Comparison of ENCODE assay signal across 12 cellular contexts in genomic region chr2:41870948-41871522, GRCh38.
DNase-seq lines count a peak whose midpoint lies in the region; ATAC-seq and TF ChIP-seq lines count a peak whose summit lies in the region.
"Had no signal": no experiment of that assay in that cellular context is flagged by ENCODE, and none has a peak within 500 bp of the region (broad histone marks: within the 10 kb centered on the region; RNA-seq: fewer than 3 reads in every experiment).

No MANE protein-coding gene starts in this region.

- POLR2A ChIA-PET in Caco-2 (lab: Charles Lee) (interaction anchor here (0.6 kb wide), 1 partner anchor 177 kb away, joined by 4 read pairs; the partner anchor contains the start of gene PKDCC), WTC11 (lab: Charles Lee) (interaction anchor here (2.6 kb wide), 1 partner anchor 176 kb away, joined by 20 read pairs; the partner anchor contains the start of gene PKDCC)
- POLR2A ChIA-PET in activated CD4-positive, alpha-beta memory T cell treated with anti-CD3 and anti-CD28 coated beads for 36 hours (lab: Charles Lee), result interaction anchor here (0.6 to 0.7 kb wide), 2 partner anchors 181 to 216 kb away, joined by 3 read pairs; no protein-coding TSS in a partner anchor

- no peak overlapping the region for H3K4me2 ChIP-seq in parathyroid adenoma (ENCODE audit: low read length)

- no peaks in the 10 kb centered on the region for H3K27me3 ChIP-seq in Caco-2 (replicated peaks; ENCODE audit: control insufficient read depth, insufficient read depth, low read length)
- no peaks in the 10 kb centered on the region for H3K27me3 ChIP-seq in cardiac muscle cell
- H3K27me3 ChIP-seq in parathyroid adenoma (ENCODE audit: control insufficient read depth, insufficient read depth, low read length), result no peaks in the 10 kb centered on the region

- peaks cover 58% of the 10 kb centered on the region for H3K4me1 Mint-ChIP-seq in Caco-2 (ENCODE audit: low read depth, unreplicated experiment)
- peaks cover 31% of the 10 kb centered on the region for H3K4me1 Mint-ChIP-seq in WTC11
- H3K4me1 Mint-ChIP-seq in activated CD4-positive, alpha-beta memory T cell treated with anti-CD3 and anti-CD28 coated beads for 36 hours (ENCODE audit: low read depth), result peaks cover 5% of the 10 kb centered on the region

- intact Hi-C loops in Caco-2 (cut with micrococcal nuclease; ENCODE audit: unreplicated experiment), result no loop called here
- intact Hi-C loops in activated CD4-positive, alpha-beta memory T cell treated with anti-CD3 and anti-CD28 coated beads for 36 hours (cut with micrococcal nuclease), result loop anchor here (10.0 kb wide), 1 partner anchor 374 kb away; no protein-coding TSS in a partner anchor

- H3K9me3 ChIP-seq in Caco-2, result no peaks in the 10 kb centered on the region
- no peaks in the 10 kb centered on the region for H3K9me3 ChIP-seq in cardiac muscle cell (ENCODE audit: low read depth)
- H3K9me3 ChIP-seq in parathyroid adenoma (ENCODE audit: control insufficient read depth, low read length), result no peaks in the 10 kb centered on the region

- H3K9ac ChIP-seq in parathyroid adenoma, result no peak overlapping the region

- H3K4me1 ChIP-seq in Caco-2, result peaks cover 57% of the 10 kb centered on the region
- peaks cover 6% of the 10 kb centered on the region for H3K4me1 ChIP-seq in cardiac muscle cell (ENCODE audit: low read depth)
- H3K4me1 ChIP-seq in parathyroid adenoma, result no peaks in the 10 kb centered on the region

- no peak overlapping the region for H3K4me3 ChIP-seq in Caco-2 (ENCODE audit: low read depth, low read length)
- H3K4me3 ChIP-seq in cardiac muscle cell, result no peak overlapping the region
- H3K4me3 ChIP-seq in parathyroid adenoma (ENCODE audit: low read depth, low read length), result no peak overlapping the region

- peak overlapping the region; percentile 17 for H2AFZ ChIP-seq in parathyroid adenoma

- no peaks in the 10 kb centered on the region for H3K79me2 ChIP-seq in parathyroid adenoma

- no peak overlapping the region for H3K27ac ChIP-seq in cardiac muscle cell
- H3K27ac ChIP-seq in parathyroid adenoma, result no peak overlapping the region

- BruUV-seq in Caco-2 (replicated peaks; lab: Mats Ljungman, UMichigan), result no TSS peak

- TF ChIP-seq CTCF in Caco-2 (IDR thresholded peaks at IDR 0.05; ENCODE audit: insufficient read depth in 1 of 2, low read depth in 1 of 2, low read length in 1 of 2, severe bottlenecking in 1 of 2, unreplicated experiment in 1 of 2), result peak; percentile 16 to 20
- no peak for TF ChIP-seq CTCF in WTC11 (IDR thresholded peaks at IDR 0.05)
- peak; percentile 58 for TF ChIP-seq CTCF in cardiac muscle cell (IDR thresholded peaks at IDR 0.05; ENCODE audit: low read depth, low read length)
- no peak for TF ChIP-seq CTCF in parathyroid adenoma (IDR thresholded peaks at IDR 0.05)

- H3K36me3 ChIP-seq in Caco-2 (ENCODE audit: control insufficient read depth, insufficient read depth, low read length), result no peaks in the 10 kb centered on the region
- no peaks in the 10 kb centered on the region for H3K36me3 ChIP-seq in cardiac muscle cell
- no peaks in the 10 kb centered on the region for H3K36me3 ChIP-seq in parathyroid adenoma (ENCODE audit: control insufficient read depth, insufficient read depth, low read length)

- no peaks in the 10 kb centered on the region for H3K36me3 Mint-ChIP-seq in Caco-2 (ENCODE audit: insufficient read depth, unreplicated experiment)
- H3K36me3 Mint-ChIP-seq in WTC11, result no peaks in the 10 kb centered on the region
- H3K36me3 Mint-ChIP-seq in activated CD4-positive, alpha-beta memory T cell treated with anti-CD3 and anti-CD28 coated beads for 36 hours, result no peaks in the 10 kb centered on the region
- H3K36me3 Mint-ChIP-seq: naive thymus-derived CD8-positive, alpha-beta T cell had no signal

- ATAC-seq in WTC11 (peak; percentile 86), GM18868 (IDR thresholded peaks at IDR 0.05; ENCODE audit: unreplicated experiment) (no peak)
- ATAC-seq: activated CD4-positive, CD25-positive, alpha-beta regulatory T cell treated with anti-CD3 and anti-CD28 coated beads, Interleukin-2, amount 50 U/mL, for 24 hours; naive thymus-derived CD8-positive, alpha-beta T cell had no signal

- CTCF ChIA-PET in Caco-2 (lab: Charles Lee), result interaction anchor here (0.6 to 4.6 kb wide), 10 partner anchors 15 to 370 kb away, joined by 3 to 72 read pairs (median 4); no protein-coding TSS in a partner anchor
- CTCF ChIA-PET in WTC11 (lab: Charles Lee), result interaction anchor here (0.6 to 8.5 kb wide), 29 partner anchors 8 to 220 kb away, joined by 3 to 207 read pairs (median 7); partner anchors contain the start of gene PKDCC
- CTCF ChIA-PET in activated CD4-positive, alpha-beta memory T cell treated with anti-CD3 and anti-CD28 coated beads for 36 hours (lab: Charles Lee), result interaction anchor here (0.9 to 12.0 kb wide), 14 partner anchors 8 to 476 kb away, joined by 3 to 430 read pairs (median 8); no protein-coding TSS in a partner anchor

- DNase-seq in Caco-2, result no peak
- DNase-seq in WTC11 (ENCODE audit: low spot score), result peak; percentile 66
- peak; percentile 54 to 65 for DNase-seq in cardiac muscle cell (ENCODE audit: low read depth in 1 of 2, low spot score in 1 of 2)
- no peak for DNase-seq in NCI-H2196 treated with DMSO at 0.1 percent for 48 hours (lab: John Stamatoyannopoulos, UW; ENCODE audit: unreplicated experiment)
- DNase-seq in stimulated activated CD4-positive, alpha-beta T cell treated with anti-CD3 and anti-CD28 coated beads, Interleukin-4, amount 100 ng/mL, for 24 hours, result no peak
- no peak for DNase-seq in activated CD4-positive, alpha-beta memory T cell treated with anti-CD3 and anti-CD28 coated beads for 36 hours
- DNase-seq: naive thymus-derived CD8-positive, alpha-beta T cell; NCI-H187 treated with DMSO at 0.1 percent for 48 hours; stimulated activated naive CD4-positive, alpha-beta T cell had no signal

- no peak overlapping the region for H3K4me3 Mint-ChIP-seq in Caco-2 (ENCODE audit: unreplicated experiment)
- H3K4me3 Mint-ChIP-seq in WTC11, result no peak overlapping the region
- H3K4me3 Mint-ChIP-seq in activated CD4-positive, alpha-beta memory T cell treated with anti-CD3 and anti-CD28 coated beads for 36 hours, result no peak overlapping the region
- H3K4me3 Mint-ChIP-seq: naive thymus-derived CD8-positive, alpha-beta T cell had no signal

- H3K9me3 Mint-ChIP-seq in Caco-2 (ENCODE audit: unreplicated experiment), result no peaks in the 10 kb centered on the region
- no peaks in the 10 kb centered on the region for H3K9me3 Mint-ChIP-seq in WTC11
- no peaks in the 10 kb centered on the region for H3K9me3 Mint-ChIP-seq in activated CD4-positive, alpha-beta memory T cell treated with anti-CD3 and anti-CD28 coated beads for 36 hours
- H3K9me3 Mint-ChIP-seq: naive thymus-derived CD8-positive, alpha-beta T cell had no signal

- H3K27ac Mint-ChIP-seq in Caco-2 (ENCODE audit: unreplicated experiment), result peak overlapping the region; percentile 68
- H3K27ac Mint-ChIP-seq in WTC11, result no peak overlapping the region
- H3K27ac Mint-ChIP-seq in activated CD4-positive, alpha-beta memory T cell treated with anti-CD3 and anti-CD28 coated beads for 36 hours, result no peak overlapping the region
- H3K27ac Mint-ChIP-seq: naive thymus-derived CD8-positive, alpha-beta T cell had no signal

- H3K27me3 Mint-ChIP-seq in Caco-2 (ENCODE audit: insufficient read depth, unreplicated experiment) (no peaks in the 10 kb centered on the region), WTC11 (ENCODE audit: low read depth) (peaks cover 4% of the 10 kb centered on the region; the same call in 1 of the 2 replicates)
- peaks cover 6% of the 10 kb centered on the region for H3K27me3 Mint-ChIP-seq in activated CD4-positive, alpha-beta memory T cell treated with anti-CD3 and anti-CD28 coated beads for 36 hours

TF ChIP-seq in WTC11, 78 proteins besides CTCF, POLR2A, EP300 and RAD21:
- no peak for TF ChIP-seq AR (CRISPR knock-in tag; IDR thresholded peaks at IDR 0.05)
- TF ChIP-seq FOXP1 (CRISPR knock-in tag; IDR thresholded peaks at IDR 0.05; ENCODE audit: borderline replicate concordance), result peak; percentile 15; the same call in 1 of the 2 replicates

Comparison
In these comparisons a context has a peak if more than half of its experiments do, and no peak if none do; other contexts are left out.
1. DNase-seq: peak in WTC11 (single experiment) and cardiac muscle cell (2 of 2); none in Caco-2 (0 of 2), NCI-H2196 treated with DMSO at 0.1 percent for 48 hours (single experiment), stimulated activated CD4-positive, alpha-beta T cell treated with anti-CD3 and anti-CD28 coated beads, Interleukin-4, amount 100 ng/mL, for 24 hours (single experiment) and activated CD4-positive, alpha-beta memory T cell treated with anti-CD3 and anti-CD28 coated beads for 36 hours (single experiment).
2. CTCF ChIP-seq: peak in Caco-2 (2 of 2) and cardiac muscle cell (single experiment); none in WTC11 (single experiment) and parathyroid adenoma (single experiment).